1 cellular context compared by ENCODE assay signal in genomic region chr15:88620995-88621772, GRCh38.
A peak's percentile ranks its signal among the peaks of the same experiment; 100 is the strongest.
TF ChIP-seq lines count a peak whose summit lies in the region.

A gene with protein sequence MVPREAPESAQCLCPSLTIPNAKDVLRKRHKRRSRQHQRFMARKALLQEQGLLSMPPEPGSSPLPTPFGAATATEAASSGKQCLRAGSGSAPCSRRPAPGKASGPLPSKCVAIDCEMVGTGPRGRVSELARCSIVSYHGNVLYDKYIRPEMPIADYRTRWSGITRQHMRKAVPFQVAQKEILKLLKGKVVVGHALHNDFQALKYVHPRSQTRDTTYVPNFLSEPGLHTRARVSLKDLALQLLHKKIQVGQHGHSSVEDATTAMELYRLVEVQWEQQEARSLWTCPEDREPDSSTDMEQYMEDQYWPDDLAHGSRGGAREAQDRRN (plus strand): TSS chr15:88621340. CDS start chr15:88626210, 4,870 bp downstream.

TF ChIP-seq in HepG2, 621 proteins besides CTCF, POLR2A, EP300 and RAD21 (continued from another document and continues in another):
- TF ChIP-seq, protein P1, sequence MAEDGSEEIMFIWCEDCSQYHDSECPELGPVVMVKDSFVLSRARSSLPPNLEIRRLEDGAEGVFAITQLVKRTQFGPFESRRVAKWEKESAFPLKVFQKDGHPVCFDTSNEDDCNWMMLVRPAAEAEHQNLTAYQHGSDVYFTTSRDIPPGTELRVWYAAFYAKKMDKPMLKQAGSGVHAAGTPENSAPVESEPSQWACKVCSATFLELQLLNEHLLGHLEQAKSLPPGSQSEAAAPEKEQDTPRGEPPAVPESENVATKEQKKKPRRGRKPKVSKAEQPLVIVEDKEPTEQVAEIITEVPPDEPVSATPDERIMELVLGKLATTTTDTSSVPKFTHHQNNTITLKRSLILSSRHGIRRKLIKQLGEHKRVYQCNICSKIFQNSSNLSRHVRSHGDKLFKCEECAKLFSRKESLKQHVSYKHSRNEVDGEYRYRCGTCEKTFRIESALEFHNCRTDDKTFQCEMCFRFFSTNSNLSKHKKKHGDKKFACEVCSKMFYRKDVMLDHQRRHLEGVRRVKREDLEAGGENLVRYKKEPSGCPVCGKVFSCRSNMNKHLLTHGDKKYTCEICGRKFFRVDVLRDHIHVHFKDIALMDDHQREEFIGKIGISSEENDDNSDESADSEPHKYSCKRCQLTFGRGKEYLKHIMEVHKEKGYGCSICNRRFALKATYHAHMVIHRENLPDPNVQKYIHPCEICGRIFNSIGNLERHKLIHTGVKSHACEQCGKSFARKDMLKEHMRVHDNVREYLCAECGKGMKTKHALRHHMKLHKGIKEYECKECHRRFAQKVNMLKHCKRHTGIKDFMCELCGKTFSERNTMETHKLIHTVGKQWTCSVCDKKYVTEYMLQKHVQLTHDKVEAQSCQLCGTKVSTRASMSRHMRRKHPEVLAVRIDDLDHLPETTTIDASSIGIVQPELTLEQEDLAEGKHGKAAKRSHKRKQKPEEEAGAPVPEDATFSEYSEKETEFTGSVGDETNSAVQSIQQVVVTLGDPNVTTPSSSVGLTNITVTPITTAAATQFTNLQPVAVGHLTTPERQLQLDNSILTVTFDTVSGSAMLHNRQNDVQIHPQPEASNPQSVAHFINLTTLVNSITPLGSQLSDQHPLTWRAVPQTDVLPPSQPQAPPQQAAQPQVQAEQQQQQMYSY (CRISPR knock-in tag; IDR thresholded peaks at IDR 0.05): no peak
- TF ChIP-seq RFXANK (CRISPR knock-in tag; IDR thresholded peaks at IDR 0.05): no peak
- TF ChIP-seq, protein P2, sequence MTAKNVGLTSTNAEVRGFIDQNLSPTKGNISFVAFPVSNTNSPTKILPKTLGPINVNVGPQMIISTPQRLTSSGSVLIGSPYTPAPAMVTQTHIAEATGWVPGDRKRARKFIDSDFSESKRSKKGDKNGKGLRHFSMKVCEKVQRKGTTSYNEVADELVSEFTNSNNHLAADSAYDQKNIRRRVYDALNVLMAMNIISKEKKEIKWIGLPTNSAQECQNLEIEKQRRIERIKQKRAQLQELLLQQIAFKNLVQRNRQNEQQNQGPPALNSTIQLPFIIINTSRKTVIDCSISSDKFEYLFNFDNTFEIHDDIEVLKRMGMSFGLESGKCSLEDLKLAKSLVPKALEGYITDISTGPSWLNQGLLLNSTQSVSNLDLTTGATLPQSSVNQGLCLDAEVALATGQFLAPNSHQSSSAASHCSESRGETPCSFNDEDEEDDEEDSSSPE (CRISPR knock-in tag; IDR thresholded peaks at IDR 0.05): peak; percentile 97
- TF ChIP-seq GLI4 (CRISPR knock-in tag; IDR thresholded peaks at IDR 0.05; ENCODE audit: borderline replicate concordance): no peak
- TF ChIP-seq SRSF9 (IDR thresholded peaks at IDR 0.05; ENCODE audit: borderline replicate concordance, insufficient read depth, low read depth, low read length, poor library complexity, severe bottlenecking): no peak
- TF ChIP-seq NR2C2 (CRISPR knock-in tag; IDR thresholded peaks at IDR 0.05; ENCODE audit: borderline replicate concordance): 0 out of 2 replicates have a peak, but pooled peaks have one; percentile 26
- TF ChIP-seq ZNF34 (CRISPR knock-in tag; IDR thresholded peaks at IDR 0.05; ENCODE audit: borderline replicate concordance): no peak
- TF ChIP-seq SMYD3 (CRISPR knock-in tag; IDR thresholded peaks at IDR 0.05): no peak
- TF ChIP-seq, protein P3, sequence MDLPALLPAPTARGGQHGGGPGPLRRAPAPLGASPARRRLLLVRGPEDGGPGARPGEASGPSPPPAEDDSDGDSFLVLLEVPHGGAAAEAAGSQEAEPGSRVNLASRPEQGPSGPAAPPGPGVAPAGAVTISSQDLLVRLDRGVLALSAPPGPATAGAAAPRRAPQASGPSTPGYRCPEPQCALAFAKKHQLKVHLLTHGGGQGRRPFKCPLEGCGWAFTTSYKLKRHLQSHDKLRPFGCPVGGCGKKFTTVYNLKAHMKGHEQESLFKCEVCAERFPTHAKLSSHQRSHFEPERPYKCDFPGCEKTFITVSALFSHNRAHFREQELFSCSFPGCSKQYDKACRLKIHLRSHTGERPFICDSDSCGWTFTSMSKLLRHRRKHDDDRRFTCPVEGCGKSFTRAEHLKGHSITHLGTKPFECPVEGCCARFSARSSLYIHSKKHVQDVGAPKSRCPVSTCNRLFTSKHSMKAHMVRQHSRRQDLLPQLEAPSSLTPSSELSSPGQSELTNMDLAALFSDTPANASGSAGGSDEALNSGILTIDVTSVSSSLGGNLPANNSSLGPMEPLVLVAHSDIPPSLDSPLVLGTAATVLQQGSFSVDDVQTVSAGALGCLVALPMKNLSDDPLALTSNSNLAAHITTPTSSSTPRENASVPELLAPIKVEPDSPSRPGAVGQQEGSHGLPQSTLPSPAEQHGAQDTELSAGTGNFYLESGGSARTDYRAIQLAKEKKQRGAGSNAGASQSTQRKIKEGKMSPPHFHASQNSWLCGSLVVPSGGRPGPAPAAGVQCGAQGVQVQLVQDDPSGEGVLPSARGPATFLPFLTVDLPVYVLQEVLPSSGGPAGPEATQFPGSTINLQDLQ (CRISPR knock-in tag; IDR thresholded peaks at IDR 0.05): no peak
- peak; percentile 84; the same call in 1 of the 2 replicates for TF ChIP-seq ZNF878 (CRISPR knock-in tag; IDR thresholded peaks at IDR 0.05)
- no peak for TF ChIP-seq ZMYM2 (CRISPR knock-in tag; IDR thresholded peaks at IDR 0.05)
- peak; percentile 80; the same call in 1 of the 2 replicates for TF ChIP-seq E2F1 (CRISPR knock-in tag; IDR thresholded peaks at IDR 0.05)
- TF ChIP-seq NBN (conservative IDR thresholded peaks at IDR 0.05): no peak
- TF ChIP-seq HDAC6 (IDR thresholded peaks at IDR 0.05; ENCODE audit: low read depth, low read length): no peak
- no peak for TF ChIP-seq ZFP37 (CRISPR knock-in tag; IDR thresholded peaks at IDR 0.05; ENCODE audit: borderline replicate concordance)
- TF ChIP-seq MAF1 (CRISPR knock-in tag; IDR thresholded peaks at IDR 0.05; ENCODE audit: borderline replicate concordance): peak; percentile 25; the same call in 1 of the 2 replicates
- no peak for TF ChIP-seq STAG1 (CRISPR knock-in tag; IDR thresholded peaks at IDR 0.05)
- TF ChIP-seq, protein P4, sequence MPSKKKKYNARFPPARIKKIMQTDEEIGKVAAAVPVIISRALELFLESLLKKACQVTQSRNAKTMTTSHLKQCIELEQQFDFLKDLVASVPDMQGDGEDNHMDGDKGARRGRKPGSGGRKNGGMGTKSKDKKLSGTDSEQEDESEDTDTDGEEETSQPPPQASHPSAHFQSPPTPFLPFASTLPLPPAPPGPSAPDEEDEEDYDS (CRISPR knock-in tag; IDR thresholded peaks at IDR 0.05): no peak; the same call in 1 of the 2 replicates
- TF ChIP-seq SIN3A (IDR thresholded peaks at IDR 0.05; ENCODE audit: borderline replicate concordance, low read depth, low read length): peak; percentile 96; the same call in 1 of the 2 replicates
- no peak for TF ChIP-seq FOXC1 (CRISPR knock-in tag; IDR thresholded peaks at IDR 0.05; ENCODE audit: borderline replicate concordance)
- TF ChIP-seq IRF1 (CRISPR knock-in tag; IDR thresholded peaks at IDR 0.05; ENCODE audit: low read depth): no peak
- TF ChIP-seq, protein P5, sequence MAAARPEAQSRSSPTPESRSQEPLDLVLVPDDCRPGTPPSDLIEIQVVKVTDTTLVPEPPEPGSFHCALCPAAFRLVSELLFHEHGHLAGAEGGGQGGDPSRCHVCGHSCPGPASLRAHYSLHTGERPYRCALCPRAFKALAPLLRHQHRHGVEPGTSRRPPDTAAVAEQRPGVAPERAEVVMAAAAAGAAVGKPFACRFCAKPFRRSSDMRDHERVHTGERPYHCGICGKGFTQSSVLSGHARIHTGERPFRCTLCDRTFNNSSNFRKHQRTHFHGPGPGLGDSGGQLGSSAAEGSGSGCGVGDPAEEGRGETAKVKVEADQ (CRISPR knock-in tag; IDR thresholded peaks at IDR 0.05; ENCODE audit: borderline replicate concordance): peak; percentile 56; the same call in 1 of the 2 replicates
- no peak for TF ChIP-seq ZBTB3 (CRISPR knock-in tag; IDR thresholded peaks at IDR 0.05; ENCODE audit: borderline replicate concordance, low read depth)
- no peak for TF ChIP-seq U2AF1 (optimal IDR thresholded peaks at IDR 0.05; ENCODE audit: low read depth, low read length)
- no peak for TF ChIP-seq FOXK1 (CRISPR knock-in tag; IDR thresholded peaks at IDR 0.05; ENCODE audit: borderline replicate concordance, low read depth)
- TF ChIP-seq KLF16 (CRISPR knock-in tag; IDR thresholded peaks at IDR 0.05): peak in 1 of 2 experiments; percentile 71; a peak in 1 of 4 replicates
- peak; percentile 80 for TF ChIP-seq RBM39 (IDR thresholded peaks at IDR 0.05; ENCODE audit: low read depth, low read length, poor library complexity, severe bottlenecking)
- TF ChIP-seq ZNF614 (CRISPR knock-in tag; IDR thresholded peaks at IDR 0.05; ENCODE audit: borderline replicate concordance): no peak
- no peak for TF ChIP-seq ATF7 (IDR thresholded peaks at IDR 0.05)
- TF ChIP-seq ATF7 (CRISPR knock-in tag; IDR thresholded peaks at IDR 0.05): no peak
- TF ChIP-seq, protein P6, sequence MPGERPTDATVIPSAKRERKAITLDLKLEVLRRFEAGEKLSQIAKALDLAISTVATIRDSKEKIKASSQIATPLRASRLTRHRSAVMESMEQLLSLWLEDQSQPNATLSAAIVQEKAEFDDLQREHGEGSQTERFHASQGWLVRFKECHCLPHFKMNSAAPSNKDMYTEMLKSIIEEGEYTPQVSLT (CRISPR knock-in tag; IDR thresholded peaks at IDR 0.05; ENCODE audit: borderline replicate concordance, low read depth): no peak
- TF ChIP-seq, protein P7, sequence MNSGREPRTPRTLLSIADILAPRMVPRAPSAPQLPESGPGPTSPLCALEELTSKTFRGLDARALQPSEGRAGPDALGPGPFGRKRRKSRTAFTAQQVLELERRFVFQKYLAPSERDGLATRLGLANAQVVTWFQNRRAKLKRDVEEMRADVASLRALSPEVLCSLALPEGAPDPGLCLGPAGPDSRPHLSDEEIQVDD (CRISPR knock-in tag; IDR thresholded peaks at IDR 0.05; ENCODE audit: borderline replicate concordance): peak; percentile 88; the same call in 1 of the 2 replicates
- no peak for TF ChIP-seq CEBPG (CRISPR knock-in tag; IDR thresholded peaks at IDR 0.05)
- TF ChIP-seq, protein P8, sequence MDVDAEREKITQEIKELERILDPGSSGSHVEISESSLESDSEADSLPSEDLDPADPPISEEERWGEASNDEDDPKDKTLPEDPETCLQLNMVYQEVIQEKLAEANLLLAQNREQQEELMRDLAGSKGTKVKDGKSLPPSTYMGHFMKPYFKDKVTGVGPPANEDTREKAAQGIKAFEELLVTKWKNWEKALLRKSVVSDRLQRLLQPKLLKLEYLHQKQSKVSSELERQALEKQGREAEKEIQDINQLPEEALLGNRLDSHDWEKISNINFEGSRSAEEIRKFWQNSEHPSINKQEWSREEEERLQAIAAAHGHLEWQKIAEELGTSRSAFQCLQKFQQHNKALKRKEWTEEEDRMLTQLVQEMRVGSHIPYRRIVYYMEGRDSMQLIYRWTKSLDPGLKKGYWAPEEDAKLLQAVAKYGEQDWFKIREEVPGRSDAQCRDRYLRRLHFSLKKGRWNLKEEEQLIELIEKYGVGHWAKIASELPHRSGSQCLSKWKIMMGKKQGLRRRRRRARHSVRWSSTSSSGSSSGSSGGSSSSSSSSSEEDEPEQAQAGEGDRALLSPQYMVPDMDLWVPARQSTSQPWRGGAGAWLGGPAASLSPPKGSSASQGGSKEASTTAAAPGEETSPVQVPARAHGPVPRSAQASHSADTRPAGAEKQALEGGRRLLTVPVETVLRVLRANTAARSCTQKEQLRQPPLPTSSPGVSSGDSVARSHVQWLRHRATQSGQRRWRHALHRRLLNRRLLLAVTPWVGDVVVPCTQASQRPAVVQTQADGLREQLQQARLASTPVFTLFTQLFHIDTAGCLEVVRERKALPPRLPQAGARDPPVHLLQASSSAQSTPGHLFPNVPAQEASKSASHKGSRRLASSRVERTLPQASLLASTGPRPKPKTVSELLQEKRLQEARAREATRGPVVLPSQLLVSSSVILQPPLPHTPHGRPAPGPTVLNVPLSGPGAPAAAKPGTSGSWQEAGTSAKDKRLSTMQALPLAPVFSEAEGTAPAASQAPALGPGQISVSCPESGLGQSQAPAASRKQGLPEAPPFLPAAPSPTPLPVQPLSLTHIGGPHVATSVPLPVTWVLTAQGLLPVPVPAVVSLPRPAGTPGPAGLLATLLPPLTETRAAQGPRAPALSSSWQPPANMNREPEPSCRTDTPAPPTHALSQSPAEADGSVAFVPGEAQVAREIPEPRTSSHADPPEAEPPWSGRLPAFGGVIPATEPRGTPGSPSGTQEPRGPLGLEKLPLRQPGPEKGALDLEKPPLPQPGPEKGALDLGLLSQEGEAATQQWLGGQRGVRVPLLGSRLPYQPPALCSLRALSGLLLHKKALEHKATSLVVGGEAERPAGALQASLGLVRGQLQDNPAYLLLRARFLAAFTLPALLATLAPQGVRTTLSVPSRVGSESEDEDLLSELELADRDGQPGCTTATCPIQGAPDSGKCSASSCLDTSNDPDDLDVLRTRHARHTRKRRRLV (CRISPR knock-in tag; IDR thresholded peaks at IDR 0.05): no peak
- no peak for TF ChIP-seq CC2D1A (CRISPR knock-in tag; IDR thresholded peaks at IDR 0.05)
- TF ChIP-seq ZNF335 (CRISPR knock-in tag; IDR thresholded peaks at IDR 0.05): no peak
- no peak for TF ChIP-seq JUN (CRISPR knock-in tag; IDR thresholded peaks at IDR 0.05)
- TF ChIP-seq ZNF580 (CRISPR knock-in tag; IDR thresholded peaks at IDR 0.05; ENCODE audit: borderline replicate concordance, low read depth): no peak
- no peak for TF ChIP-seq NFIC (IDR thresholded peaks at IDR 0.05; ENCODE audit: low read length)
- TF ChIP-seq ZNF781 (CRISPR knock-in tag; IDR thresholded peaks at IDR 0.05; ENCODE audit: borderline replicate concordance, not compliant biosample characterization): no peak
- TF ChIP-seq FIP1L1 (IDR thresholded peaks at IDR 0.05; ENCODE audit: borderline replicate concordance, insufficient read depth, low read depth, low read length): no peak
- peak; percentile 32; the same call in 1 of the 2 replicates for TF ChIP-seq CHD2 (IDR thresholded peaks at IDR 0.05; ENCODE audit: low read depth, low read length)
- no peak for TF ChIP-seq KLF6 (CRISPR knock-in tag; IDR thresholded peaks at IDR 0.05)
- TF ChIP-seq SALL2 (CRISPR knock-in tag; IDR thresholded peaks at IDR 0.05): peak; percentile 75; the same call in 1 of the 2 replicates
